Comparison of ENCODE assay signal across 25 cellular contexts in the genomic region with DNA sequence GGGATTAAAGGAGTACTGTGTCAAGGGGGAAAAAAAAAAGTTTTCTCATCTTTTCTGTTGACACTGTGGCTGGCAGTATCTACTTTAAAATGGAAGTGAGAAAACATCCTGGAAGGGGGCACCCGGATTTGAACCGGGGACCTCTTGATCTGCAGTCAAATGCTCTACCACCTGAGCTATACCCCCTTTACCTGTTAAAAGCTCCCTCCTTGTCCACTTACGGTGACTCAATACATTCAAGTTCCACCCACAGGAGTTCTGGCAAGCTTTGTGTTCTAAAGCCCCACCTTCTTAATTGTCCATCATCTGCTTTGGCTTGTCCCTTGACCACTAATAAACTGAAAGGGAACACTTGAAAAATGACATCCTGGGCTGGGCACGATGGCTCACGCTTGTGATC.
DNase-seq lines count a peak whose midpoint lies in the region; ATAC-seq and TF ChIP-seq lines count a peak whose summit lies in the region.
"Had no signal": no experiment of that assay in that cellular context is flagged by ENCODE, and none has a peak within 500 bp of the region (broad histone marks: within the 10 kb centered on the region; RNA-seq: fewer than 3 reads in every experiment).

No MANE protein-coding gene starts in this region.

- H3K27me3 ChIP-seq in PC-3 (ENCODE audit: low read length) (no peaks in the 10 kb centered on the region), A673 (replicated peaks; ENCODE audit: insufficient read depth, low read depth, low read length, poor library complexity) (no peaks in the 10 kb centered on the region), right cardiac atrium (ENCODE audit: control insufficient read depth, insufficient read depth) (no peaks in the 10 kb centered on the region)
- H3K27me3 ChIP-seq: adrenal gland, BE2C, brain microvascular endothelial cell, colonic mucosa, neutrophil, thyroid gland had no signal

- no peaks in the 10 kb centered on the region for H3K9me2 ChIP-seq in PC-3 (replicated peaks; ENCODE audit: low read length)

- H3K36me3 ChIP-seq in PC-3 (ENCODE audit: low read depth, low read length): no peaks in the 10 kb centered on the region
- no peaks in the 10 kb centered on the region for H3K36me3 ChIP-seq in A673 (ENCODE audit: insufficient read depth, low read length, poor library complexity, severe bottlenecking)
- H3K36me3 ChIP-seq: adrenal gland, BE2C, brain microvascular endothelial cell, colonic mucosa, neutrophil, prostate gland, thyroid gland had no signal

- H2AFZ ChIP-seq in PC-3 (ENCODE audit: low read length): no peak overlapping the region

- 90% methylated on average over 5 of the region's 5 CpGs for WGBS in right cardiac atrium

- peaks cover 14% of the 10 kb centered on the region for H3F3A ChIP-seq in PC-3 (ENCODE audit: low read length, unreplicated experiment)

- H3K4me3 ChIP-seq in PC-3 (ENCODE audit: low read length) (no peak overlapping the region), fibroblast of mammary gland (ENCODE audit: control insufficient read depth, low read depth, low read length) (no peak overlapping the region), A673 (ENCODE audit: low read depth, low read length, poor library complexity, severe bottlenecking) (no peak overlapping the region), right cardiac atrium (ENCODE audit: low read length) (no peak overlapping the region)
- H3K4me3 ChIP-seq: adrenal gland, colonic mucosa, prostate gland, thyroid gland had no signal

- no peak overlapping the region for H3K27ac ChIP-seq in PC-3 (ENCODE audit: low read length)
- no peak overlapping the region for H3K27ac ChIP-seq in A673 (ENCODE audit: low read depth, low read length, poor library complexity, severe bottlenecking)
- no peak overlapping the region for H3K27ac ChIP-seq in right cardiac atrium (ENCODE audit: low read length)
- H3K27ac ChIP-seq: adrenal gland, brain microvascular endothelial cell, colonic mucosa, neutrophil, prostate gland, thyroid gland, VCaP had no signal

- BruUV-seq in PC-3 (replicated peaks; lab: Mats Ljungman, UMichigan) (no TSS peak), A673 (replicated peaks; lab: Mats Ljungman, UMichigan) (no TSS peak)

- no peak for ATAC-seq in PC-3
- ATAC-seq in GM18867 (IDR thresholded peaks at IDR 0.05; ENCODE audit: unreplicated experiment): no peak
- ATAC-seq in right cardiac atrium: no peak

- DNase-seq in DMS53 (lab: John Stamatoyannopoulos, UW) (peak; percentile 31), DMS53 treated with DMSO at 0.1 percent for 48 hours (lab: John Stamatoyannopoulos, UW; ENCODE audit: unreplicated experiment) (no peak), ELF-1 (ENCODE audit: low read depth, low spot score) (peak; percentile 12), PC-3 (peak; percentile 64), fibroblast of mammary gland (ENCODE audit: low read depth) (peak; percentile 8), A673 (ENCODE audit: low spot score) (no peak), right cardiac atrium (no peak)
- DNase-seq: 8988T; activated CD4-positive, alpha-beta T cell treated with anti-CD3 and anti-CD28 coated beads, Interleukin-2, amount 50 U/mL, for 4 hours; activated gamma-delta T cell treated with Interleukin-2 at 50 U/mL for 16 hours; activated T-cell treated with anti-CD3 and anti-CD28 coated beads for 4 hours; adrenal gland; BE2C; brain microvascular endothelial cell; colonic mucosa; kidney glomerular epithelial cell; NCI-H1048; NCI-H2029; NCI-H345; stimulated activated naive CD4-positive, alpha-beta T cell treated with Interleukin-2 at 50 U/mL for 16 hours; thyroid gland had no signal

- intact Hi-C loops in PC-3 (cut with micrococcal nuclease): no loop called here
- intact Hi-C loops in A673 (cut with micrococcal nuclease; ENCODE audit: unreplicated experiment): no loop called here
- intact Hi-C loops in right cardiac atrium (cut with DNase I): no loop called here

- no peak overlapping the region for H3K9ac ChIP-seq in PC-3 (ENCODE audit: low read length)

- H3K4me1 ChIP-seq in PC-3 (ENCODE audit: insufficient read depth, low read length) (peaks cover 26% of the 10 kb centered on the region), A673 (ENCODE audit: insufficient read depth, low read length, poor library complexity, severe bottlenecking) (peaks cover 8% of the 10 kb centered on the region), right cardiac atrium (ENCODE audit: control insufficient read depth, insufficient read depth, low read length) (no peaks in the 10 kb centered on the region)
- H3K4me1 ChIP-seq: adrenal gland, BE2C, colonic mucosa, prostate gland, thyroid gland had no signal

- TF ChIP-seq CTCF in PC-3 (conservative IDR thresholded peaks at IDR 0.05; ENCODE audit: low read depth, low read length): no peak
- no peak for TF ChIP-seq CTCF in fibroblast of mammary gland (conservative IDR thresholded peaks at IDR 0.05; ENCODE audit: control insufficient read depth, insufficient read depth, low read depth, low read length)
- no peak for TF ChIP-seq CTCF in A673 (conservative IDR thresholded peaks at IDR 0.05; ENCODE audit: low read depth, low read length)

- CTCF ChIA-PET in PC-3 (lab: Charles Lee) (no interaction called here), A673 (lab: Charles Lee) (no interaction called here)

- POLR2A ChIA-PET in PC-3 (lab: Charles Lee; ENCODE audit: unreplicated experiment): no interaction called here
- POLR2A ChIA-PET in A673 (lab: Charles Lee; ENCODE audit: low non-redundant PET): no interaction called here

- H4K20me1 ChIP-seq in PC-3 (ENCODE audit: low read length): peaks cover 11% of the 10 kb centered on the region; the same call in 1 of the 2 replicates

- H3K9me3 ChIP-seq in PC-3 (ENCODE audit: low read length): no peaks in the 10 kb centered on the region
- no peaks in the 10 kb centered on the region for H3K9me3 ChIP-seq in A673 (ENCODE audit: low read depth, low read length, poor library complexity, severe bottlenecking)
- no peaks in the 10 kb centered on the region for H3K9me3 ChIP-seq in right cardiac atrium (ENCODE audit: control insufficient read depth, low read length)
- H3K9me3 ChIP-seq: adrenal gland, BE2C, colonic mucosa, neutrophil, prostate gland, thyroid gland had no signal

- peaks cover 9% of the 10 kb centered on the region; the same call in 1 of the 2 replicates for H3K79me2 ChIP-seq in PC-3 (ENCODE audit: low read length)

- H3K4me2 ChIP-seq in PC-3 (ENCODE audit: low read length): no peak overlapping the region

Comparison
In these comparisons a context has a peak if more than half of its experiments do, and no peak if none do; other contexts are left out.
1. DNase-seq: peak in DMS53 (single experiment), ELF-1 (single experiment), PC-3 (single experiment) and fibroblast of mammary gland (single experiment); none in DMS53 treated with DMSO at 0.1 percent for 48 hours (single experiment), A673 (single experiment) and right cardiac atrium (0 of 3).